16 cellular contexts compared by ENCODE assay signal in genomic region chr20:44614525-44614924, GRCh38. TPM values are rescaled to one million over a fixed set of nuclear protein-coding genes. Genes with fewer than 3 reads are reported as not detected.
DNase-seq lines count a peak whose midpoint lies in the region; ATAC-seq, FAIRE-seq and TF ChIP-seq lines count a peak whose summit lies in the region.
"Had no signal": no experiment of that assay in that cellular context is flagged by ENCODE, and none has a peak within 500 bp of the region (broad histone marks: within the 10 kb centered on the region; RNA-seq: fewer than 3 reads in every experiment).

No MANE protein-coding gene starts in this region.

- no peak for ATAC-seq in stimulated activated naive CD8-positive, alpha-beta T cell treated with anti-CD3 and anti-CD28 coated beads, Interleukin-15, Interleukin-2, amounts not matched to agents 100 U/mL and 50 U/mL, for 24 hours
- peak; percentile 59 for ATAC-seq in Right ventricle myocardium superior (ENCODE audit: poor library complexity)
- no peak for ATAC-seq in activated T-cell treated with anti-CD3 and anti-CD28 coated beads, Interleukin-2, amount 50 U/mL, for 72 hours (replicated peaks in 1 of 2)
- ATAC-seq in GM21381 (IDR thresholded peaks at IDR 0.05; ENCODE audit: unreplicated experiment), result no peak
- ATAC-seq: HepG2 had no signal

- H3K36me3 Mint-ChIP-seq in stimulated activated naive CD8-positive, alpha-beta T cell treated with anti-CD3 and anti-CD28 coated beads, Interleukin-15, Interleukin-2, amounts not matched to agents 100 ng/mL and 50 ng/mL, for 24 hours (ENCODE audit: low read depth), result peaks cover 22% of the 10 kb centered on the region
- H3K36me3 Mint-ChIP-seq in osteocyte (ENCODE audit: unreplicated experiment), result peaks cover 38% of the 10 kb centered on the region
- peaks cover 0 to 3% of the 10 kb centered on the region in 2 donors for H3K36me3 Mint-ChIP-seq in activated T-cell treated with anti-CD3 and anti-CD28 coated beads, Interleukin-2, amount 50 U/mL, for 72 hours (ENCODE audit: insufficient read depth in 2 of 2)

- no peak for TF ChIP-seq CTCF in osteocyte (IDR thresholded peaks at IDR 0.05)

- no peak for DNase-seq in stimulated activated naive CD8-positive, alpha-beta T cell treated with anti-CD3 and anti-CD28 coated beads, Interleukin-15, Interleukin-2, amounts not matched to agents 100 U/mL and 50 U/mL, for 24 hours
- DNase-seq in Right ventricle myocardium superior (peak; percentile 79), osteocyte (ENCODE audit: extremely low spot score, unreplicated experiment) (no peak), NCI-H446 (lab: John Stamatoyannopoulos, UW) (no peak), GM12891 (ENCODE audit: insufficient read length, low spot score) (no peak)
- DNase-seq in activated T-cell treated with anti-CD3 and anti-CD28 coated beads, Interleukin-2, amount 50 U/mL, for 72 hours, result no peak
- DNase-seq: amniotic stem cell; GDM1; NCI-H146; NK-92 treated with Interleukin-12 subunit alpha and Interleukin-12 subunit beta, amount 100 ng/mL, for 24 hours; stimulated activated naive CD4-positive, alpha-beta T cell treated with Interleukin-2 at 50 U/mL for 16 hours; T-helper 1 cell had no signal

- no peak overlapping the region for H3K4me3 Mint-ChIP-seq in stimulated activated naive CD8-positive, alpha-beta T cell treated with anti-CD3 and anti-CD28 coated beads, Interleukin-15, Interleukin-2, amounts not matched to agents 100 ng/mL and 50 ng/mL, for 24 hours
- no peak overlapping the region for H3K4me3 Mint-ChIP-seq in osteocyte (ENCODE audit: unreplicated experiment)
- H3K4me3 Mint-ChIP-seq in activated T-cell treated with anti-CD3 and anti-CD28 coated beads, Interleukin-2, amount 50 U/mL, for 72 hours, result no peak overlapping the region
- H3K4me3 Mint-ChIP-seq: nephron had no signal

- FAIRE-seq in GM12891 (lab: Jason Lieb, UNC), result no peak
- FAIRE-seq: HepG2 had no signal

- H3K4me1 Mint-ChIP-seq in stimulated activated naive CD8-positive, alpha-beta T cell treated with anti-CD3 and anti-CD28 coated beads, Interleukin-15, Interleukin-2, amounts not matched to agents 100 ng/mL and 50 ng/mL, for 24 hours (ENCODE audit: low read depth), result peaks cover 68% of the 10 kb centered on the region
- peaks cover 41% of the 10 kb centered on the region for H3K4me1 Mint-ChIP-seq in osteocyte (ENCODE audit: unreplicated experiment)
- H3K4me1 Mint-ChIP-seq in activated T-cell treated with anti-CD3 and anti-CD28 coated beads, Interleukin-2, amount 50 U/mL, for 72 hours (ENCODE audit: low read depth), result peaks cover 59% of the 10 kb centered on the region

- H3K9me3 Mint-ChIP-seq in stimulated activated naive CD8-positive, alpha-beta T cell treated with anti-CD3 and anti-CD28 coated beads, Interleukin-15, Interleukin-2, amounts not matched to agents 100 ng/mL and 50 ng/mL, for 24 hours, result no peaks in the 10 kb centered on the region
- H3K9me3 Mint-ChIP-seq in osteocyte (ENCODE audit: unreplicated experiment), result no peaks in the 10 kb centered on the region
- no peaks in the 10 kb centered on the region for H3K9me3 Mint-ChIP-seq in activated T-cell treated with anti-CD3 and anti-CD28 coated beads, Interleukin-2, amount 50 U/mL, for 72 hours
- H3K9me3 Mint-ChIP-seq: nephron had no signal

- intact Hi-C loops in Right ventricle myocardium superior (cut with DNase I), result loop anchor here (5.0 to 10.0 kb wide), 2 partner anchors 82 to 400 kb away; partner anchors contain the start of gene OSER1

- no peaks in the 10 kb centered on the region for H3K27me3 Mint-ChIP-seq in stimulated activated naive CD8-positive, alpha-beta T cell treated with anti-CD3 and anti-CD28 coated beads, Interleukin-15, Interleukin-2, amounts not matched to agents 100 ng/mL and 50 ng/mL, for 24 hours
- no peaks in the 10 kb centered on the region for H3K27me3 Mint-ChIP-seq in osteocyte (ENCODE audit: unreplicated experiment)
- no peaks in the 10 kb centered on the region for H3K27me3 Mint-ChIP-seq in activated T-cell treated with anti-CD3 and anti-CD28 coated beads, Interleukin-2, amount 50 U/mL, for 72 hours (ENCODE audit: low read depth)

- TF ChIP-seq POLR2A in GM12891 (IDR thresholded peaks at IDR 0.05; ENCODE audit: low read depth, low read length), result no peak

- H3K27ac Mint-ChIP-seq in stimulated activated naive CD8-positive, alpha-beta T cell treated with anti-CD3 and anti-CD28 coated beads, Interleukin-15, Interleukin-2, amounts not matched to agents 100 ng/mL and 50 ng/mL, for 24 hours, result peak overlapping the region; percentile 84
- peak overlapping the region; percentile 89 for H3K27ac Mint-ChIP-seq in osteocyte (ENCODE audit: unreplicated experiment)
- H3K27ac Mint-ChIP-seq in activated T-cell treated with anti-CD3 and anti-CD28 coated beads, Interleukin-2, amount 50 U/mL, for 72 hours, result no peak overlapping the region

TF ChIP-seq in GM12891, 5 proteins besides CTCF, POLR2A, EP300 and RAD21:
- TF ChIP-seq POLR2AphosphoS5 (IDR thresholded peaks at IDR 0.05; ENCODE audit: low read depth, low read length) (no peak), TAF1 (IDR thresholded peaks at IDR 0.05; ENCODE audit: low read depth, low read length) (no peak), POU2F2 (IDR thresholded peaks at IDR 0.05; ENCODE audit: low read depth, low read length) (no peak), PAX5 (IDR thresholded peaks at IDR 0.05; ENCODE audit: insufficient read depth, low read length, severe bottlenecking) (no peak), SPI1 (IDR thresholded peaks at IDR 0.05; ENCODE audit: low read depth, low read length) (no peak)
TF ChIP-seq in GM12891: peak in this region for 0.

RNA-seq across cellular contexts. Expression of gene PKIG, which starts 32.1 kb away (rescaled TPM):
- 180 TPM for total RNA-seq in Right ventricle myocardium superior
- total RNA-seq in osteocyte, result 26.0 and 29.5 TPM in 2 replicates
- 27.4 TPM for polyA plus RNA-seq in GM12891 (2012; ENCODE audit: low read depth, missing spikeins)
- total RNA-seq in activated T-cell treated with anti-CD3 and anti-CD28 coated beads, Interleukin-2, amount 50 U/mL, for 72 hours, result 10 to 100 TPM; 10.3 to 13.6 TPM

RNA-seq across cellular contexts. Expression of gene ADA, which starts 37.0 kb away (rescaled TPM):
- total RNA-seq in Right ventricle myocardium superior (8.9 TPM), osteocyte (177 and 185 TPM in 2 replicates)
- polyA plus RNA-seq in GM12891 (2012; ENCODE audit: low read depth, missing spikeins), result 112 TPM
- 10 to 100 TPM; 26.7 to 43.4 TPM for total RNA-seq in activated T-cell treated with anti-CD3 and anti-CD28 coated beads, Interleukin-2, amount 50 U/mL, for 72 hours
